Comparison of ENCODE assay signal across 24 cellular contexts in the genomic region with DNA sequence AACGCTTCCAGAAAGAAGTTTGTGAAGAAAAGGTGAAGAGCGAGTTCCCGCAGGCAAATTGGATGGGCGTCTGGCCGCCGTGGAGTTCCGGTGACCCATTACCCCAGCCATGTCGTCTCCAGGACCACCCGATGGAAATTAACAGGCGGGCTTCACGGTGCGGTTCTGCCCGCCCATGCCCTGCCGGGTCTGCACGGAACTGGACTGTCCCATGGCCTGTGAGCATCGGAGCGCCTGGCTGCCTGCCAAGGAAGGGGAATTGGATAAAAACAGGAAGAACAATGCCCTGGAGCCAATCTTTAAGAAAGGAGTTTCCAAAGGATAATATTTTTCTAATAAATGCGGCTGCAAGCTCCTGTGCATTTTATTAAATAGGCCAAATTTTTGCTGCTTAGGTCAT.
DNase-seq lines count a peak whose midpoint lies in the region; ATAC-seq, FAIRE-seq and TF ChIP-seq lines count a peak whose summit lies in the region.
"Had no signal": no experiment of that assay in that cellular context is flagged by ENCODE, and none has a peak within 500 bp of the region (broad histone marks: within the 10 kb centered on the region; RNA-seq: fewer than 3 reads in every experiment).

No MANE protein-coding gene starts in this region.

- H3K4me1 Mint-ChIP-seq in type B pancreatic cell (ENCODE audit: unreplicated experiment), result no peaks in the 10 kb centered on the region
- H3K4me1 Mint-ChIP-seq: GM23338, IgD-negative memory B cell had no signal

- FAIRE-seq in HepG2 (lab: Jason Lieb, UNC) (no peak), endothelial cell of umbilical vein (lab: Jason Lieb, UNC) (peak; percentile 35), kidney (lab: Jason Lieb, UNC) (no peak)
- FAIRE-seq: A204.1, GM12892, GM18507 had no signal

- TF ChIP-seq POLR2A in right lobe of liver (IDR thresholded peaks at IDR 0.05), result no peak
- no peak for TF ChIP-seq POLR2A in HepG2 (IDR thresholded peaks at IDR 0.05; ENCODE audit: insufficient read depth in 1 of 2, low read depth in 2 of 2, low read length in 2 of 2)
- TF ChIP-seq POLR2A in endothelial cell of umbilical vein (IDR thresholded peaks at IDR 0.05; ENCODE audit: low read depth, low read length), result no peak
- TF ChIP-seq POLR2A in sigmoid colon (IDR thresholded peaks at IDR 0.05), result no peak

- H4K20me1 ChIP-seq in HepG2 (ENCODE audit: insufficient read depth, low read length), result no peaks in the 10 kb centered on the region
- H4K20me1 ChIP-seq in endothelial cell of umbilical vein (replicated peaks; ENCODE audit: control insufficient read depth, extremely low read depth, insufficient read depth, low read length), result no peaks in the 10 kb centered on the region

- no TSS peak for BruUV-seq in HepG2 (replicated peaks; lab: Mats Ljungman, UMichigan)
- BruUV-seq in endothelial cell of umbilical vein (replicated peaks; lab: Mats Ljungman, UMichigan), result no TSS peak

- no peak overlapping the region for H3K27ac Mint-ChIP-seq in type B pancreatic cell
- H3K27ac Mint-ChIP-seq: CD8-positive, alpha-beta T cell; GM23338; IgD-negative memory B cell had no signal

- H3K27me3 Mint-ChIP-seq in type B pancreatic cell, result no peaks in the 10 kb centered on the region
- H3K27me3 Mint-ChIP-seq: IgD-negative memory B cell had no signal

- H3K27me3 ChIP-seq in right lobe of liver (no peaks in the 10 kb centered on the region), HepG2 (ENCODE audit: control insufficient read depth in 1 of 2, insufficient read depth in 2 of 2, low read length in 2 of 2) (no peaks in the 10 kb centered on the region), endothelial cell of umbilical vein (ENCODE audit: control insufficient read depth in 2 of 2, insufficient read depth in 2 of 2, low read length in 2 of 2) (no peaks in the 10 kb centered on the region), sigmoid colon (no peaks in the 10 kb centered on the region), lower lobe of right lung (ENCODE audit: low read depth) (no peaks in the 10 kb centered on the region)

- H2AFZ ChIP-seq in HepG2 (ENCODE audit: low read length) (no peak overlapping the region), endothelial cell of umbilical vein (ENCODE audit: low read depth, low read length) (no peak overlapping the region)

- H3K4me2 ChIP-seq in HepG2 (ENCODE audit: low read depth, low read length) (no peak overlapping the region), endothelial cell of umbilical vein (ENCODE audit: insufficient read depth, low read length) (no peak overlapping the region)
- H3K4me2 ChIP-seq: GM23338 had no signal

- intact Hi-C loops in right lobe of liver (cut with DNase I) (no loop called here), HepG2 (cut with micrococcal nuclease; ENCODE audit: unreplicated experiment) (no loop called here), endothelial cell of umbilical vein (cut with micrococcal nuclease) (no loop called here), kidney (cut with DNase I) (no loop called here), sigmoid colon (cut with DNase I) (no loop called here), lower lobe of right lung (cut with DNase I) (no loop called here)

- TF ChIP-seq EP300 in HepG2 (IDR thresholded peaks at IDR 0.05; ENCODE audit: low read depth in 2 of 2, low read length in 2 of 2) (no peak), HepG2 (CRISPR knock-in tag; IDR thresholded peaks at IDR 0.05; ENCODE audit: borderline replicate concordance) (no peak), sigmoid colon (IDR thresholded peaks at IDR 0.05) (no peak)

- DNase-seq in right lobe of liver, result peak; percentile 49 to 55 (median 53)
- no peak for DNase-seq in HepG2 (ENCODE audit: low spot score)
- DNase-seq in endothelial cell of umbilical vein (ENCODE audit: low read depth, low spot score), result peak; percentile 71
- peak; percentile 64 for DNase-seq in kidney
- DNase-seq in sigmoid colon, result peak; percentile 56
- DNase-seq in stimulated activated naive CD4-positive, alpha-beta T cell treated with Interleukin-2 at 50 U/mL for 16 hours (lab: John Stamatoyannopoulos, UW), result no peak
- no peak for DNase-seq in lower lobe of right lung
- no peak for DNase-seq in type B pancreatic cell (ENCODE audit: extremely low spot score, unreplicated experiment)
- DNase-seq: Calu3; CD8-positive, alpha-beta T cell; DMS53; HCEC 1CT; Kasumi-1; NCI-H1092; NCI-H1436 treated with DMSO at 0.1 percent for 48 hours; NCI-H2029 treated with DMSO at 0.1 percent for 48 hours; NCI-H446 treated with DMSO at 0.1 percent for 48 hours; SIG-M5 had no signal

- no peak overlapping the region for H3K4me3 Mint-ChIP-seq in type B pancreatic cell
- H3K4me3 Mint-ChIP-seq: CD8-positive, alpha-beta T cell; GM23338; IgD-negative memory B cell had no signal

- no peaks in the 10 kb centered on the region for H3K79me2 ChIP-seq in HepG2 (ENCODE audit: insufficient read depth, low read length)
- no peaks in the 10 kb centered on the region for H3K79me2 ChIP-seq in endothelial cell of umbilical vein (ENCODE audit: control insufficient read depth, insufficient read depth, low read length)

- CTCF ChIA-PET in HepG2 (lab: Yijun Ruan, JAX; ENCODE audit: low intra/inter-chr PET ratio, low total read pairs), result no interaction called here
- CTCF ChIA-PET in endothelial cell of umbilical vein (lab: Charles Lee), result interaction anchor here (1.1 to 1.3 kb wide), 2 partner anchors 17 to 309 kb away, joined by 6 read pairs; no protein-coding TSS in a partner anchor

- H3K4me3 ChIP-seq in right lobe of liver (no peak overlapping the region), HepG2 (replicated peaks in 1 of 3; ENCODE audit: insufficient read depth in 1 of 3, low read depth in 2 of 3, low read length in 3 of 3) (no peak overlapping the region), endothelial cell of umbilical vein (replicated peaks in 1 of 3; ENCODE audit: insufficient read depth in 1 of 3, low read depth in 1 of 3, low read length in 3 of 3) (no peak overlapping the region), kidney (ENCODE audit: low read length in 2 of 2) (no peak overlapping the region), sigmoid colon (no peak overlapping the region), lower lobe of right lung (no peak overlapping the region)
- H3K4me3 ChIP-seq: GM23338 had no signal

- no peak overlapping the region for H3K27ac ChIP-seq in right lobe of liver
- H3K27ac ChIP-seq in HepG2 (ENCODE audit: extremely low read length, insufficient read depth, low read length), result no peak overlapping the region
- H3K27ac ChIP-seq in endothelial cell of umbilical vein (ENCODE audit: insufficient read depth, low read depth, low read length), result peak overlapping the region; percentile 93
- H3K27ac ChIP-seq in kidney (ENCODE audit: low read depth in 2 of 2, low read length in 2 of 2), result no peak overlapping the region
- no peak overlapping the region for H3K27ac ChIP-seq in sigmoid colon
- H3K27ac ChIP-seq in lower lobe of right lung, result no peak overlapping the region

- H3K36me3 ChIP-seq in right lobe of liver, result no peaks in the 10 kb centered on the region
- H3K36me3 ChIP-seq in HepG2 (replicated peaks in 1 of 2; ENCODE audit: control insufficient read depth in 1 of 2, insufficient read depth in 2 of 2, low read length in 2 of 2), result no peaks in the 10 kb centered on the region
- H3K36me3 ChIP-seq in endothelial cell of umbilical vein (ENCODE audit: control insufficient read depth in 2 of 2, extremely low read depth in 1 of 2, insufficient read depth in 2 of 2, low read length in 2 of 2), result no peaks in the 10 kb centered on the region
- H3K36me3 ChIP-seq in kidney (ENCODE audit: control insufficient read depth in 1 of 2, insufficient read depth in 2 of 2, low read length in 2 of 2), result no peaks in the 10 kb centered on the region
- H3K36me3 ChIP-seq in sigmoid colon, result no peaks in the 10 kb centered on the region
- H3K36me3 ChIP-seq in lower lobe of right lung, result no peaks in the 10 kb centered on the region

- H3K4me1 ChIP-seq in right lobe of liver (no peaks in the 10 kb centered on the region), HepG2 (ENCODE audit: insufficient read depth, low read length) (no peaks in the 10 kb centered on the region), endothelial cell of umbilical vein (ENCODE audit: control insufficient read depth, extremely low read depth, insufficient read depth, low read length) (peaks cover 11% of the 10 kb centered on the region), kidney (ENCODE audit: control insufficient read depth in 1 of 2, insufficient read depth in 1 of 2, low read depth in 1 of 2, low read length in 2 of 2) (peaks cover 0 to 3% of the 10 kb centered on the region in 2 donors), sigmoid colon (no peaks in the 10 kb centered on the region), lower lobe of right lung (no peaks in the 10 kb centered on the region)

- POLR2A ChIA-PET in HepG2 (lab: Yijun Ruan, JAX) (no interaction called here), endothelial cell of umbilical vein (lab: Charles Lee) (interaction anchor here (0.7 kb wide), 1 partner anchor 320 kb away, joined by 5 read pairs; a partner anchor contains a TSS)

- dilution Hi-C loops in endothelial cell of umbilical vein (cut with MboI; ENCODE audit: extremely low pct_ligation_motif_present, low sequenced_read_pairs), result no loop called here

- in situ Hi-C loops in HepG2 (cut with HindIII; ENCODE audit: extremely low pct_ligation_motif_present, low pct_unique_long_range_greater_than_20kb), result no loop called here

- ATAC-seq in right lobe of liver (peak in 2 of 4 donors; percentile 52 to 55), HepG2 (no peak), lower lobe of right lung (no peak)
- ATAC-seq: CD8-positive, alpha-beta T cell; GM23338; Panc1 had no signal

- H3K9me3 ChIP-seq in right lobe of liver (no peaks in the 10 kb centered on the region), HepG2 (ENCODE audit: low read length) (no peaks in the 10 kb centered on the region), endothelial cell of umbilical vein (replicated peaks; ENCODE audit: control insufficient read depth, insufficient read depth, low read length) (no peaks in the 10 kb centered on the region), kidney (ENCODE audit: control insufficient read depth in 1 of 2, low read length in 2 of 2) (no peaks in the 10 kb centered on the region), sigmoid colon (no peaks in the 10 kb centered on the region), lower lobe of right lung (no peaks in the 10 kb centered on the region)

- WGBS in right lobe of liver (ENCODE audit: insufficient coverage, low coverage, low lambda C conversion rate, missing lambda C conversion rate), result 69% methylated on average over 15 of the region's 18 CpGs
- 66% methylated on average over 18 of the region's 18 CpGs for WGBS in HepG2 (ENCODE audit: low lambda C conversion rate)
- 95 to 96% methylated on average over 18 of the region's 18 CpGs for WGBS in sigmoid colon, 2 donors

- TF ChIP-seq RAD21 in HepG2 (CRISPR knock-in tag; IDR thresholded peaks at IDR 0.05), result no peak

- no peak for TF ChIP-seq CTCF in right lobe of liver (IDR thresholded peaks at IDR 0.05)
- TF ChIP-seq CTCF in HepG2 (CRISPR knock-in tag; IDR thresholded peaks at IDR 0.05), result no peak
- TF ChIP-seq CTCF in endothelial cell of umbilical vein (IDR thresholded peaks at IDR 0.05; ENCODE audit: extremely low read depth in 1 of 2, insufficient read depth in 1 of 2, low read depth in 1 of 2, low read length in 2 of 2), result no peak
- no peak for TF ChIP-seq CTCF in kidney (IDR thresholded peaks at IDR 0.05; ENCODE audit: borderline replicate concordance, extremely low read depth, insufficient read depth)
- no peak for TF ChIP-seq CTCF in sigmoid colon (IDR thresholded peaks at IDR 0.05)
- no peak for TF ChIP-seq CTCF in lower lobe of right lung (IDR thresholded peaks at IDR 0.05)
- TF ChIP-seq CTCF in type B pancreatic cell (conservative IDR thresholded peaks at IDR 0.05), result no peak

- no peak overlapping the region for H3K9ac ChIP-seq in HepG2 (ENCODE audit: insufficient read depth, low read depth, low read length)
- no peak overlapping the region for H3K9ac ChIP-seq in endothelial cell of umbilical vein (replicated peaks; ENCODE audit: extremely low read depth, insufficient read depth, low read length)
- H3K9ac ChIP-seq in kidney (ENCODE audit: low read length in 2 of 2), result no peak overlapping the region

- H3K9me3 Mint-ChIP-seq in type B pancreatic cell, result peaks cover 3% of the 10 kb centered on the region
- H3K9me3 Mint-ChIP-seq: GM23338 had no signal

- H3K9me1 ChIP-seq in endothelial cell of umbilical vein (replicated peaks; ENCODE audit: control insufficient read depth, extremely low read depth, insufficient read depth, low read length), result no peaks in the 10 kb centered on the region

- no peaks in the 10 kb centered on the region for H3K36me3 Mint-ChIP-seq in type B pancreatic cell
- H3K36me3 Mint-ChIP-seq: CD8-positive, alpha-beta T cell; IgD-negative memory B cell had no signal

Comparison
In these comparisons a context has a peak if more than half of its experiments do, and no peak if none do; other contexts are left out.
1. DNase-seq: peak in right lobe of liver (3 of 3), endothelial cell of umbilical vein (single experiment), kidney (single experiment) and sigmoid colon (single experiment); none in HepG2 (single experiment), stimulated activated naive CD4-positive, alpha-beta T cell treated with Interleukin-2 at 50 U/mL for 16 hours (single experiment), lower lobe of right lung (single experiment) and type B pancreatic cell (single experiment).